Comparison of ENCODE assay signal across 2 cellular contexts in the genomic region with DNA sequence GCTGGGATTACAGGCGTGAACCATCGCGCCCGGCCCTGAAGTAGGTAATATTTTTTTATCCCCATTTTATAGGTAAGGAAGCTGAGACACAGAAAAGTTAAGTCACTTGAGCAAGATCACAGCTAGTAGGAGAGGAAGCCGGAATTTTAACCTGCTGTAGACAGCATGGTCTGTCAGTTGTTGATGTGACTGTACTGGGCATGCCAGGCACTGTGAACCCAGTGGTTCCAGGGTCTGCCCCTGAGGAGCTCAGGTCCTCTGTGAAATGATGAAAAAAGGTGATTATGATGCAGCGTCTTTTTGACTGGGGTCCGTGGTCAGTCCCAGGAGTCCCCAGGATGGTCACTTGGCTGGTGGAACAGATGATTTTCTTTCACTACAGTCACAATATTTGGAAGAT.
TF ChIP-seq lines count a peak whose summit lies in the region.

No MANE protein-coding gene starts in this region.

TF ChIP-seq in GM23338, 12 proteins besides CTCF, POLR2A, EP300 and RAD21 (continues in another document):
- no peak for TF ChIP-seq ZNF114 (CRISPR knock-in tag; IDR thresholded peaks at IDR 0.05)
- TF ChIP-seq CREB1 (CRISPR knock-in tag; IDR thresholded peaks at IDR 0.05; ENCODE audit: low read depth), result no peak
- TF ChIP-seq STAT1 (IDR thresholded peaks at IDR 0.05; ENCODE audit: unreplicated experiment), result no peak
- no peak for TF ChIP-seq NANOG (IDR thresholded peaks at IDR 0.05; ENCODE audit: borderline replicate concordance)
- TF ChIP-seq JUNB (IDR thresholded peaks at IDR 0.05; ENCODE audit: unreplicated experiment), result no peak
- no peak for TF ChIP-seq POLR2AphosphoS5 (IDR thresholded peaks at IDR 0.05; ENCODE audit: low read depth)
- TF ChIP-seq, protein P1, sequence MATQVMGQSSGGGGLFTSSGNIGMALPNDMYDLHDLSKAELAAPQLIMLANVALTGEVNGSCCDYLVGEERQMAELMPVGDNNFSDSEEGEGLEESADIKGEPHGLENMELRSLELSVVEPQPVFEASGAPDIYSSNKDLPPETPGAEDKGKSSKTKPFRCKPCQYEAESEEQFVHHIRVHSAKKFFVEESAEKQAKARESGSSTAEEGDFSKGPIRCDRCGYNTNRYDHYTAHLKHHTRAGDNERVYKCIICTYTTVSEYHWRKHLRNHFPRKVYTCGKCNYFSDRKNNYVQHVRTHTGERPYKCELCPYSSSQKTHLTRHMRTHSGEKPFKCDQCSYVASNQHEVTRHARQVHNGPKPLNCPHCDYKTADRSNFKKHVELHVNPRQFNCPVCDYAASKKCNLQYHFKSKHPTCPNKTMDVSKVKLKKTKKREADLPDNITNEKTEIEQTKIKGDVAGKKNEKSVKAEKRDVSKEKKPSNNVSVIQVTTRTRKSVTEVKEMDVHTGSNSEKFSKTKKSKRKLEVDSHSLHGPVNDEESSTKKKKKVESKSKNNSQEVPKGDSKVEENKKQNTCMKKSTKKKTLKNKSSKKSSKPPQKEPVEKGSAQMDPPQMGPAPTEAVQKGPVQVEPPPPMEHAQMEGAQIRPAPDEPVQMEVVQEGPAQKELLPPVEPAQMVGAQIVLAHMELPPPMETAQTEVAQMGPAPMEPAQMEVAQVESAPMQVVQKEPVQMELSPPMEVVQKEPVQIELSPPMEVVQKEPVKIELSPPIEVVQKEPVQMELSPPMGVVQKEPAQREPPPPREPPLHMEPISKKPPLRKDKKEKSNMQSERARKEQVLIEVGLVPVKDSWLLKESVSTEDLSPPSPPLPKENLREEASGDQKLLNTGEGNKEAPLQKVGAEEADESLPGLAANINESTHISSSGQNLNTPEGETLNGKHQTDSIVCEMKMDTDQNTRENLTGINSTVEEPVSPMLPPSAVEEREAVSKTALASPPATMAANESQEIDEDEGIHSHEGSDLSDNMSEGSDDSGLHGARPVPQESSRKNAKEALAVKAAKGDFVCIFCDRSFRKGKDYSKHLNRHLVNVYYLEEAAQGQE (IDR thresholded peaks at IDR 0.05; ENCODE audit: unreplicated experiment), result no peak
- no peak for TF ChIP-seq ZNF331 (CRISPR knock-in tag; IDR thresholded peaks at IDR 0.05; ENCODE audit: low read depth)
- TF ChIP-seq, protein P2, sequence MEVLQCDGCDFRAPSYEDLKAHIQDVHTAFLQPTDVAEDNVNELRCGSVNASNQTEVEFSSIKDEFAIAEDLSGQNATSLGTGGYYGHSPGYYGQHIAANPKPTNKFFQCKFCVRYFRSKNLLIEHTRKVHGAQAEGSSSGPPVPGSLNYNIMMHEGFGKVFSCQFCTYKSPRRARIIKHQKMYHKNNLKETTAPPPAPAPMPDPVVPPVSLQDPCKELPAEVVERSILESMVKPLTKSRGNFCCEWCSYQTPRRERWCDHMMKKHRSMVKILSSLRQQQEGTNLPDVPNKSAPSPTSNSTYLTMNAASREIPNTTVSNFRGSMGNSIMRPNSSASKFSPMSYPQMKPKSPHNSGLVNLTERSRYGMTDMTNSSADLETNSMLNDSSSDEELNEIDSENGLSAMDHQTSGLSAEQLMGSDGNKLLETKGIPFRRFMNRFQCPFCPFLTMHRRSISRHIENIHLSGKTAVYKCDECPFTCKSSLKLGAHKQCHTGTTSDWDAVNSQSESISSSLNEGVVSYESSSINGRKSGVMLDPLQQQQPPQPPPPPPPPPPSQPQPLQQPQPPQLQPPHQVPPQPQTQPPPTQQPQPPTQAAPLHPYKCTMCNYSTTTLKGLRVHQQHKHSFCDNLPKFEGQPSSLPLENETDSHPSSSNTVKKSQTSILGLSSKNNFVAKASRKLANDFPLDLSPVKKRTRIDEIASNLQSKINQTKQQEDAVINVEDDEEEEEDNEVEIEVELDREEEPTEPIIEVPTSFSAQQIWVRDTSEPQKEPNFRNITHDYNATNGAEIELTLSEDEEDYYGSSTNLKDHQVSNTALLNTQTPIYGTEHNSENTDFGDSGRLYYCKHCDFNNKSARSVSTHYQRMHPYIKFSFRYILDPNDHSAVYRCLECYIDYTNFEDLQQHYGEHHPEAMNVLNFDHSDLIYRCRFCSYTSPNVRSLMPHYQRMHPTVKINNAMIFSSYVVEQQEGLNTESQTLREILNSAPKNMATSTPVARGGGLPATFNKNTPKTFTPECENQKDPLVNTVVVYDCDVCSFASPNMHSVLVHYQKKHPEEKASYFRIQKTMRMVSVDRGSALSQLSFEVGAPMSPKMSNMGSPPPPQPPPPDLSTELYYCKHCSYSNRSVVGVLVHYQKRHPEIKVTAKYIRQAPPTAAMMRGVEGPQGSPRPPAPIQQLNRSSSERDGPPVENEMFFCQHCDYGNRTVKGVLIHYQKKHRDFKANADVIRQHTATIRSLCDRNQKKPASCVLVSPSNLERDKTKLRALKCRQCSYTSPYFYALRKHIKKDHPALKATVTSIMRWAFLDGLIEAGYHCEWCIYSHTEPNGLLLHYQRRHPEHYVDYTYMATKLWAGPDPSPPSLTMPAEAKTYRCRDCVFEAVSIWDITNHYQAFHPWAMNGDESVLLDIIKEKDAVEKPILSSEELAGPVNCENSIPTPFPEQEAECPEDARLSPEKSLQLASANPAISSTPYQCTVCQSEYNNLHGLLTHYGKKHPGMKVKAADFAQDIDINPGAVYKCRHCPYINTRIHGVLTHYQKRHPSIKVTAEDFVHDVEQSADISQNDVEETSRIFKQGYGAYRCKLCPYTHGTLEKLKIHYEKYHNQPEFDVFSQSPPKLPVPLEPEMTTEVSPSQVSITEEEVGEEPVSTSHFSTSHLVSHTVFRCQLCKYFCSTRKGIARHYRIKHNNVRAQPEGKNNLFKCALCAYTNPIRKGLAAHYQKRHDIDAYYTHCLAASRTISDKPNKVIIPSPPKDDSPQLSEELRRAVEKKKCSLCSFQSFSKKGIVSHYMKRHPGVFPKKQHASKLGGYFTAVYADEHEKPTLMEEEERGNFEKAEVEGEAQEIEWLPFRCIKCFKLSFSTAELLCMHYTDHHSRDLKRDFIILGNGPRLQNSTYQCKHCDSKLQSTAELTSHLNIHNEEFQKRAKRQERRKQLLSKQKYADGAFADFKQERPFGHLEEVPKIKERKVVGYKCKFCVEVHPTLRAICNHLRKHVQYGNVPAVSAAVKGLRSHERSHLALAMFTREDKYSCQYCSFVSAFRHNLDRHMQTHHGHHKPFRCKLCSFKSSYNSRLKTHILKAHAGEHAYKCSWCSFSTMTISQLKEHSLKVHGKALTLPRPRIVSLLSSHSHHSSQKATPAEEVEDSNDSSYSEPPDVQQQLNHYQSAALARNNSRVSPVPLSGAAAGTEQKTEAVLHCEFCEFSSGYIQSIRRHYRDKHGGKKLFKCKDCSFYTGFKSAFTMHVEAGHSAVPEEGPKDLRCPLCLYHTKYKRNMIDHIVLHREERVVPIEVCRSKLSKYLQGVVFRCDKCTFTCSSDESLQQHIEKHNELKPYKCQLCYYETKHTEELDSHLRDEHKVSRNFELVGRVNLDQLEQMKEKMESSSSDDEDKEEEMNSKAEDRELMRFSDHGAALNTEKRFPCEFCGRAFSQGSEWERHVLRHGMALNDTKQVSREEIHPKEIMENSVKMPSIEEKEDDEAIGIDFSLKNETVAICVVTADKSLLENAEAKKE (CRISPR knock-in tag; IDR thresholded peaks at IDR 0.05), result no peak
- TF ChIP-seq EZH2phosphoT487 (IDR thresholded peaks at IDR 0.05; ENCODE audit: unreplicated experiment), result no peak
- TF ChIP-seq EZH2 (IDR thresholded peaks at IDR 0.05; ENCODE audit: low read depth, unreplicated experiment), result no peak

TF ChIP-seq in K562, 482 proteins besides CTCF, POLR2A, EP300 and RAD21:
- TF ChIP-seq NONO (IDR thresholded peaks at IDR 0.05; ENCODE audit: low read depth in 2 of 2, low read length in 1 of 2) (no peak), NELFE (IDR thresholded peaks at IDR 0.05; ENCODE audit: insufficient read depth, insufficient read length) (no peak), SRSF1 (IDR thresholded peaks at IDR 0.05; ENCODE audit: low read depth, low read length) (no peak), THRAP3 (IDR thresholded peaks at IDR 0.05; ENCODE audit: borderline replicate concordance) (no peak), RCOR1 (IDR thresholded peaks at IDR 0.05; ENCODE audit: borderline replicate concordance in 1 of 2, low read depth in 2 of 2, low read length in 2 of 2) (no peak), GATA2 (CRISPR knock-in tag; IDR thresholded peaks at IDR 0.05) (no peak), ZNF408 (CRISPR knock-in tag; IDR thresholded peaks at IDR 0.05; ENCODE audit: low read depth) (no peak), ETV5 (CRISPR knock-in tag; IDR thresholded peaks at IDR 0.05; ENCODE audit: low read depth) (no peak), ZNF583 (CRISPR knock-in tag; IDR thresholded peaks at IDR 0.05) (no peak), RBM17 (IDR thresholded peaks at IDR 0.05; ENCODE audit: borderline replicate concordance, low read depth, low read length) (no peak), ZNF121 (CRISPR knock-in tag; conservative IDR thresholded peaks at IDR 0.05) (no peak), HNRNPK (IDR thresholded peaks at IDR 0.05; ENCODE audit: low read depth, low read length, poor library complexity, severe bottlenecking) (no peak), KDM2B (CRISPR knock-in tag; IDR thresholded peaks at IDR 0.05) (no peak), ELF1 (tag; IDR thresholded peaks at IDR 0.05) (no peak), MED1 (CRISPR knock-in tag; IDR thresholded peaks at IDR 0.05; ENCODE audit: borderline replicate concordance) (no peak), FOXA3 (CRISPR knock-in tag; conservative IDR thresholded peaks at IDR 0.05 in 1 of 2, IDR thresholded peaks at IDR 0.05 in 1 of 2) (no peak)
- TF ChIP-seq, protein P3, sequence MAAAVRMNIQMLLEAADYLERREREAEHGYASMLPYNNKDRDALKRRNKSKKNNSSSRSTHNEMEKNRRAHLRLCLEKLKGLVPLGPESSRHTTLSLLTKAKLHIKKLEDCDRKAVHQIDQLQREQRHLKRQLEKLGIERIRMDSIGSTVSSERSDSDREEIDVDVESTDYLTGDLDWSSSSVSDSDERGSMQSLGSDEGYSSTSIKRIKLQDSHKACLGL (CRISPR knock-in tag; IDR thresholded peaks at IDR 0.05; ENCODE audit: borderline replicate concordance, poor library complexity, severe bottlenecking), result no peak
- TF ChIP-seq, protein P4, sequence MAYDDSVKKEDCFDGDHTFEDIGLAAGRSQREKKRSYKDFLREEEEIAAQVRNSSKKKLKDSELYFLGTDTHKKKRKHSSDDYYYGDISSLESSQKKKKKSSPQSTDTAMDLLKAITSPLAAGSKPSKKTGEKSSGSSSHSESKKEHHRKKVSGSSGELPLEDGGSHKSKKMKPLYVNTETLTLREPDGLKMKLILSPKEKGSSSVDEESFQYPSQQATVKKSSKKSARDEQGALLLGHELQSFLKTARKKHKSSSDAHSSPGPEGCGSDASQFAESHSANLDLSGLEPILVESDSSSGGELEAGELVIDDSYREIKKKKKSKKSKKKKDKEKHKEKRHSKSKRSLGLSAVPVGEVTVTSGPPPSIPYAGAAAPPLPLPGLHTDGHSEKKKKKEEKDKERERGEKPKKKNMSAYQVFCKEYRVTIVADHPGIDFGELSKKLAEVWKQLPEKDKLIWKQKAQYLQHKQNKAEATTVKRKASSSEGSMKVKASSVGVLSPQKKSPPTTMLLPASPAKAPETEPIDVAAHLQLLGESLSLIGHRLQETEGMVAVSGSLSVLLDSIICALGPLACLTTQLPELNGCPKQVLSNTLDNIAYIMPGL (CRISPR knock-in tag; IDR thresholded peaks at IDR 0.05), result no peak
- TF ChIP-seq, protein P5, sequence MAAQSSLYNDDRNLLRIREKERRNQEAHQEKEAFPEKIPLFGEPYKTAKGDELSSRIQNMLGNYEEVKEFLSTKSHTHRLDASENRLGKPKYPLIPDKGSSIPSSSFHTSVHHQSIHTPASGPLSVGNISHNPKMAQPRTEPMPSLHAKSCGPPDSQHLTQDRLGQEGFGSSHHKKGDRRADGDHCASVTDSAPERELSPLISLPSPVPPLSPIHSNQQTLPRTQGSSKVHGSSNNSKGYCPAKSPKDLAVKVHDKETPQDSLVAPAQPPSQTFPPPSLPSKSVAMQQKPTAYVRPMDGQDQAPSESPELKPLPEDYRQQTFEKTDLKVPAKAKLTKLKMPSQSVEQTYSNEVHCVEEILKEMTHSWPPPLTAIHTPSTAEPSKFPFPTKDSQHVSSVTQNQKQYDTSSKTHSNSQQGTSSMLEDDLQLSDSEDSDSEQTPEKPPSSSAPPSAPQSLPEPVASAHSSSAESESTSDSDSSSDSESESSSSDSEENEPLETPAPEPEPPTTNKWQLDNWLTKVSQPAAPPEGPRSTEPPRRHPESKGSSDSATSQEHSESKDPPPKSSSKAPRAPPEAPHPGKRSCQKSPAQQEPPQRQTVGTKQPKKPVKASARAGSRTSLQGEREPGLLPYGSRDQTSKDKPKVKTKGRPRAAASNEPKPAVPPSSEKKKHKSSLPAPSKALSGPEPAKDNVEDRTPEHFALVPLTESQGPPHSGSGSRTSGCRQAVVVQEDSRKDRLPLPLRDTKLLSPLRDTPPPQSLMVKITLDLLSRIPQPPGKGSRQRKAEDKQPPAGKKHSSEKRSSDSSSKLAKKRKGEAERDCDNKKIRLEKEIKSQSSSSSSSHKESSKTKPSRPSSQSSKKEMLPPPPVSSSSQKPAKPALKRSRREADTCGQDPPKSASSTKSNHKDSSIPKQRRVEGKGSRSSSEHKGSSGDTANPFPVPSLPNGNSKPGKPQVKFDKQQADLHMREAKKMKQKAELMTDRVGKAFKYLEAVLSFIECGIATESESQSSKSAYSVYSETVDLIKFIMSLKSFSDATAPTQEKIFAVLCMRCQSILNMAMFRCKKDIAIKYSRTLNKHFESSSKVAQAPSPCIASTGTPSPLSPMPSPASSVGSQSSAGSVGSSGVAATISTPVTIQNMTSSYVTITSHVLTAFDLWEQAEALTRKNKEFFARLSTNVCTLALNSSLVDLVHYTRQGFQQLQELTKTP (IDR thresholded peaks at IDR 0.05; ENCODE audit: low read depth in 1 of 2, partially characterized antibody in 2 of 2), result no peak
- TF ChIP-seq, protein P6, sequence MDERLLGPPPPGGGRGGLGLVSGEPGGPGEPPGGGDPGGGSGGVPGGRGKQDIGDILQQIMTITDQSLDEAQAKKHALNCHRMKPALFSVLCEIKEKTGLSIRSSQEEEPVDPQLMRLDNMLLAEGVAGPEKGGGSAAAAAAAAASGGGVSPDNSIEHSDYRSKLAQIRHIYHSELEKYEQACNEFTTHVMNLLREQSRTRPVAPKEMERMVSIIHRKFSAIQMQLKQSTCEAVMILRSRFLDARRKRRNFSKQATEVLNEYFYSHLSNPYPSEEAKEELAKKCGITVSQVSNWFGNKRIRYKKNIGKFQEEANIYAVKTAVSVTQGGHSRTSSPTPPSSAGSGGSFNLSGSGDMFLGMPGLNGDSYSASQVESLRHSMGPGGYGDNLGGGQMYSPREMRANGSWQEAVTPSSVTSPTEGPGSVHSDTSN (CRISPR knock-in tag; IDR thresholded peaks at IDR 0.05; ENCODE audit: low read depth), result no peak
- TF ChIP-seq, protein P6 (tag; conservative IDR thresholded peaks at IDR 0.05; ENCODE audit: low read depth), result no peak
